In genomic region chr1:9191216-9191615, GRCh38 we compare ENCODE assay signal across 32 cellular contexts.
"Had no signal": no experiment of that assay in that cellular context is flagged by ENCODE, and none has a peak within 500 bp of the region (broad histone marks: within the 10 kb centered on the region; RNA-seq: fewer than 3 reads in every experiment).

No MANE protein-coding gene starts in this region.

- H3K4me1 ChIP-seq: breast epithelium had no signal

- DNase-seq: activated B cell treated with CpG ODN at 0.5 μM for 24 hours; activated CD4-positive, alpha-beta memory T cell treated with anti-CD3 and anti-CD28 coated beads for 36 hours; activated CD4-positive, alpha-beta T cell treated with anti-CD3 and anti-CD28 coated beads for 4 hours; activated CD4-positive, alpha-beta T cell treated with anti-CD3 and anti-CD28 coated beads, Interleukin-2, amount 10 ng/mL, durations not matched to agents 24 days and 14 days; activated CD4-positive, alpha-beta T cell treated with anti-CD3 and anti-CD28 coated beads, Interleukin-2, amount 50 U/mL, for 1 hour; activated CD4-positive, alpha-beta T cell treated with anti-CD3 and anti-CD28 coated beads, Interleukin-2, amount 50 U/mL, for 4 hours; activated CD4-positive, CD25-positive, alpha-beta regulatory T cell treated with anti-CD3 and anti-CD28 coated beads, Interleukin-2, amount 50 U/mL, for 72 hours; activated CD8-positive, alpha-beta memory T cell treated with anti-CD3 and anti-CD28 coated beads, Interleukin-2, amount 50 U/mL, for 4 hours; activated CD8-positive, alpha-beta T cell treated with anti-CD3 and anti-CD28 coated beads for 36 hours; activated effector memory CD4-positive, alpha-beta T cell treated with anti-CD3 and anti-CD28 coated beads, Interleukin-2, amount 50 U/mL, for 16 hours; activated gamma-delta T cell treated with Interleukin-2 at 50 U/mL for 16 hours; activated naive CD4-positive, alpha-beta T cell; activated naive CD4-positive, alpha-beta T cell treated with anti-CD3 and anti-CD28 coated beads for 36 hours; activated naive CD4-positive, alpha-beta T cell treated with anti-CD3 and anti-CD28 coated beads, Interleukin-2, amount 50 U/mL, for 16 hours; activated naive CD8-positive, alpha-beta T cell treated with anti-CD3 and anti-CD28 coated beads, Interleukin-2, amount 10 ng/mL, durations not matched to agents 7 days and 5 days; activated naive CD8-positive, alpha-beta T cell treated with anti-CD3 and anti-CD28 coated beads, Interleukin-2, amount 50 U/mL, for 24 hours; activated T-cell treated with anti-CD3 and anti-CD28 coated beads for 4 hours; activated T-cell treated with anti-CD3 and anti-CD28 coated beads, Interleukin-2, amount 50 U/mL, for 1 hour; activated T-cell treated with anti-CD3 and anti-CD28 coated beads, Interleukin-2, amount 50 U/mL, for 4 hours; activated T-cell treated with anti-CD3 and anti-CD28 coated beads, Interleukin-2, amount 50 U/mL, for 72 hours; amygdala; anterior cingulate cortex; body of pancreas; brain microvascular endothelial cell; central memory CD4-positive, alpha-beta T cell; T-helper 2 cell; T-helper 9 cell had no signal

- H3K9me3 ChIP-seq: ascending aorta, body of pancreas, breast epithelium had no signal

- H3K4me3 ChIP-seq: ascending aorta, body of pancreas, breast epithelium had no signal

- H3K36me3 ChIP-seq: ascending aorta, breast epithelium had no signal

- H3K27ac ChIP-seq: ascending aorta, body of pancreas, brain microvascular endothelial cell, breast epithelium, VCaP had no signal

- FAIRE-seq: TTC549 had no signal

- ATAC-seq: activated CD8-positive, alpha-beta T cell treated with anti-CD3 and anti-CD28 coated beads for 36 hours; activated naive CD8-positive, alpha-beta T cell treated with anti-CD3 and anti-CD28 coated beads, Interleukin-2, amount 50 U/mL, for 24 hours; activated T-cell treated with anti-CD3 and anti-CD28 coated beads, Interleukin-2, amount 50 U/mL, for 4 hours; activated T-cell treated with anti-CD3 and anti-CD28 coated beads, Interleukin-2, amount 50 U/mL, for 72 hours; activated T-helper 17 cell treated with anti-CD3 and anti-CD28 coated beads, Interleukin-2, amount 50 U/mL, for 72 hours; body of pancreas had no signal

- H3K27me3 ChIP-seq: ascending aorta, body of pancreas, brain microvascular endothelial cell, breast epithelium had no signal
